9 cellular contexts compared by ENCODE assay signal in the genomic region with DNA sequence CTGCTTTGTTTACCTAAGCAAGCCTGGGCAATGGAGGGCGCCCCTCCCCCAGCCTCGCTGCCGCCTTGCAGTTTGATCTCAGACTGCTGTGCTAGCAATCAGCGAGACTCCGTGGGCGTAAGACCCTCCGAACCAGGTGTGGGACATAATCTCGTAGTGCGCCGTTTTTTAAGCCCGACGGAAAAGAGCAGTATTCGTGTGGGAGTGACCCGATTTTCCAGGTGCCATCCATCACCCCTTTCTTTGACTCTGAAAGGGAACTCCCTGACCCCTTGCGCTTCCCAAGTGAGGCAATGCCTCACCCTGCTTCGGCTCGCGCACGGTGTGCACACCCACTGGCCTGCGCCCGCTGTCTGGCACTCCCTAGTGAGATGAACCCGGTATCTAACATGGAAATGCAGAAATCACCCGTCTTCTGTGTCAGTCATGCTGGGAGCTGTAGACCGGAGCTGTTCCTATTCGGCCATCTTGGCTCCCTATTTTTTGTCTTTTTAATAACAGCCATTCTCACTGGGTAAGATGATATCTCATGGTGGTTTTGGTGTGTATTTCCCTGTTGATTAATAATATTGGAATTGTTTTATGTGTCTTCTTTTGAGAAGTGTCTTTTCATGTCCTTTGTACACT. TPM values are rescaled to one million over a fixed set of nuclear protein-coding genes. Genes with fewer than 3 reads are reported as not detected.
DNase-seq lines count a peak whose midpoint lies in the region; TF ChIP-seq lines count a peak whose summit lies in the region.
"Not testable (repeated sequence)": the region's sequence is repeated elsewhere in the genome, so short reads cannot be mapped to it uniquely, and the experiment has no call there.
"Had no signal": no experiment of that assay in that cellular context is flagged by ENCODE, and none has a peak within 500 bp of the region (broad histone marks: within the 10 kb centered on the region; RNA-seq: fewer than 3 reads in every experiment).

No MANE protein-coding gene starts in this region.

- DNase-seq in DMS153 treated with DMSO at 0.1 percent for 48 hours (lab: John Stamatoyannopoulos, UW; ENCODE audit: unreplicated experiment) (peak; percentile 2), NCI-H510A treated with DMSO at 0.1 percent for 48 hours (lab: John Stamatoyannopoulos, UW) (peak; percentile 21)
- DNase-seq in endothelial cell (ENCODE audit: low spot score); nephron progenitor cell: not testable (repeated sequence)

- H3K4me3 Mint-ChIP-seq in endothelial cell (ENCODE audit: unreplicated experiment) (peak overlapping the region; percentile 83), nephron progenitor cell (peak overlapping the region; percentile 74)

- peak overlapping the region; percentile 91 for H3K27ac Mint-ChIP-seq in endothelial cell (ENCODE audit: unreplicated experiment)
- peak overlapping the region; percentile 25 for H3K27ac Mint-ChIP-seq in nephron progenitor cell

- peaks cover 16% of the 10 kb centered on the region for H3K36me3 ChIP-seq in HUES64 (ENCODE audit: insufficient read depth, low read length)
- not testable (repeated sequence) for H3K36me3 ChIP-seq in iPS-18a (ENCODE audit: control insufficient read depth, low read depth, low read length)

- not testable (repeated sequence) for H3K9me3 ChIP-seq in HUES64 (ENCODE audit: insufficient read depth, low read depth, low read length); iPS-18a (ENCODE audit: control insufficient read depth, low read depth, low read length)

- 9% methylated on average over 25 of the region's 25 CpGs for WGBS in HUES64

- H3K9ac ChIP-seq in HUES64 (ENCODE audit: low read depth, low read length) = peak overlapping the region; percentile 98
- peak overlapping the region; percentile 73 for H3K9ac ChIP-seq in iPS-18a (ENCODE audit: low read length)

- not testable (repeated sequence) for H3K36me3 Mint-ChIP-seq in endothelial cell (ENCODE audit: low read depth, unreplicated experiment); nephron progenitor cell (ENCODE audit: low read depth)

- peak overlapping the region; percentile 85 for H3K27ac ChIP-seq in HUES64 (ENCODE audit: low read depth, low read length)
- peak overlapping the region; percentile 89 for H3K27ac ChIP-seq in VCaP
- peak overlapping the region; percentile 45 for H3K27ac ChIP-seq in iPS-18a (ENCODE audit: low read length)

- not testable (repeated sequence) for H3K27me3 ChIP-seq in HUES64 (ENCODE audit: insufficient read depth, low read length); iPS-18a (ENCODE audit: control insufficient read depth, insufficient read depth, low read length)

- H3K9me3 Mint-ChIP-seq in endothelial cell (ENCODE audit: unreplicated experiment) = not testable (repeated sequence)
- peaks cover 23% of the 10 kb centered on the region for H3K9me3 Mint-ChIP-seq in nephron progenitor cell

- H3K4me1 Mint-ChIP-seq in endothelial cell (ENCODE audit: unreplicated experiment); nephron progenitor cell: not testable (repeated sequence)

- peak overlapping the region; percentile 95 for H3K4me3 ChIP-seq in HUES64 (ENCODE audit: low read length)
- peak overlapping the region; percentile 80 for H3K4me3 ChIP-seq in iPS-18a (ENCODE audit: low read length)

- H3K4me1 ChIP-seq in HUES64 (ENCODE audit: insufficient read depth, low read length); iPS-18a (ENCODE audit: control insufficient read depth, low read depth, low read length): not testable (repeated sequence)

- TF ChIP-seq CTCF in VCaP (conservative IDR thresholded peaks at IDR 0.05); endothelial cell (IDR thresholded peaks at IDR 0.05; ENCODE audit: unreplicated experiment); nephron progenitor cell (IDR thresholded peaks at IDR 0.05): not testable (repeated sequence)

- H3K27me3 Mint-ChIP-seq in endothelial cell (ENCODE audit: unreplicated experiment); nephron progenitor cell (ENCODE audit: low read depth, poor library complexity): not testable (repeated sequence)

RNA-seq across cellular contexts. Expression of gene C5orf46, which starts 40.4 kb away (rescaled TPM):
- not detected for polyA plus RNA-seq in HUES64 (2013, experiment 1 of 2)
- polyA plus RNA-seq in HUES64 (2013, experiment 2 of 2) = not detected
- not detected for total RNA-seq in endothelial cell (ENCODE audit: unreplicated experiment)
- total RNA-seq: CD4-positive, CD25-positive, alpha-beta regulatory T cell; HFFc6 had no signal
- polyA plus RNA-seq: CD4-positive, CD25-positive, alpha-beta regulatory T cell had no signal
